9 cellular contexts compared by ENCODE assay signal in the genomic region with DNA sequence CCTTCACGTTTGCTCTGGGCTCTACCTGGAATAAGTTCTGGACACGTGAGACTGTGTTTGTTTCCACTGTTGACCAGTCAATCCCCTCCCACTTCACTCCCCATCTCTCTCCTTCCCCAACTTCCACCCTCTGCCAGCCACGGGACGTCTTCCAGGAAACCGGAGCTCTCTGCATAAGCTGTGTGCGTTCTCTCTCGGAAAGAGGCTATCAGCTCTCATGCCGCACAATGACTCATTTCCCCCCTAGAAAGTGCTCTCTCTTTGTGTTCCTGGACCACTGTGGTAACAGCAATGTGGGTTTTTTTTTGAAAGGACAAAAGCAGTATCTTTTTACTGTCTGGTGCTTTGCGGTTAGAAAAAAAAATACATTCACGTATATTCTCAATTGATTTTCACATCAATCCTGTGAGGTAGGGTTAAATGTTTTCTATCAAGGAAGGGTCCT. TPM values are rescaled to one million over a fixed set of nuclear protein-coding genes. Genes with fewer than 3 reads are reported as not detected.
DNase-seq lines count a peak whose midpoint lies in the region; ATAC-seq and TF ChIP-seq lines count a peak whose summit lies in the region.
"Had no signal": no experiment of that assay in that cellular context is flagged by ENCODE, and none has a peak within 500 bp of the region (broad histone marks: within the 10 kb centered on the region; RNA-seq: fewer than 3 reads in every experiment).

No MANE protein-coding gene starts in this region.

- DNase-seq in RPMI7951 (ENCODE audit: low read depth), result peak; percentile 93
- DNase-seq in astrocyte of the spinal cord (ENCODE audit: low read depth, low spot score), result peak; percentile 87
- peak; percentile 54 for DNase-seq in renal cortical epithelial cell (ENCODE audit: low read depth)
- no peak for DNase-seq in substantia nigra (lab: John Stamatoyannopoulos, UW)
- no peak for DNase-seq in NCI-H2081 (lab: John Stamatoyannopoulos, UW)
- no peak for DNase-seq in cerebellar nuclear complex (lab: John Stamatoyannopoulos, UW)

- H3K27ac ChIP-seq in substantia nigra (ENCODE audit: low read depth, low read length, poor library complexity, severe bottlenecking), result no peak overlapping the region
- H3K27ac ChIP-seq: neutrophil had no signal

- ATAC-seq in GM18519 (IDR thresholded peaks at IDR 0.05; ENCODE audit: low FRiP score, unreplicated experiment) (peak; percentile 88), HG02759 (IDR thresholded peaks at IDR 0.05; ENCODE audit: unreplicated experiment) (peak; percentile 93)

- in situ Hi-C loops in astrocyte of the spinal cord (cut with HindIII; ENCODE audit: low sequenced_read_pairs), result no loop called here

- H3K4me3 ChIP-seq in astrocyte of the spinal cord (ENCODE audit: low read depth, low read length), result no peak overlapping the region

- TF ChIP-seq CTCF in astrocyte of the spinal cord (IDR thresholded peaks at IDR 0.05; ENCODE audit: low read depth, low read length), result no peak

RNA-seq across cellular contexts. Expression of a gene that starts 10.2 kb away (rescaled TPM):
- not detected in 2 replicates for total RNA-seq in RPMI7951 (2014; rRNA removed; shearing (Covaris generic))
- not detected in 2 replicates for total RNA-seq in renal cortical epithelial cell

Comparison
In these comparisons a context has a peak if more than half of its experiments do, and no peak if none do; other contexts are left out.
1. DNase-seq: peak in RPMI7951 (single experiment), astrocyte of the spinal cord (single experiment) and renal cortical epithelial cell (single experiment); none in substantia nigra (0 of 49), NCI-H2081 (0 of 2) and cerebellar nuclear complex (0 of 2).